Comparison of ENCODE assay signal across 28 cellular contexts in genomic region chr5:39031041-39031440, GRCh38. TPM values are rescaled to one million over a fixed set of nuclear protein-coding genes. Genes with fewer than 3 reads are reported as not detected.
A peak's percentile ranks its signal among the peaks of the same experiment; 100 is the strongest.
DNase-seq lines count a peak whose midpoint lies in the region; ATAC-seq, FAIRE-seq and TF ChIP-seq lines count a peak whose summit lies in the region.
"Had no signal": no experiment of that assay in that cellular context is flagged by ENCODE, and none has a peak within 500 bp of the region (broad histone marks: within the 10 kb centered on the region; RNA-seq: fewer than 3 reads in every experiment).

No MANE protein-coding gene starts in this region.

- intact Hi-C loops in PC-9 (cut with micrococcal nuclease; ENCODE audit: unreplicated experiment): no loop called here

- H3K4me3 Mint-ChIP-seq in activated naive CD4-positive, alpha-beta T cell treated with anti-CD3 and anti-CD28 coated beads, Interleukin-2, amount 50 U/mL, for 24 hours: no peak overlapping the region
- no peak overlapping the region for H3K4me3 Mint-ChIP-seq in immature natural killer cell
- H3K4me3 Mint-ChIP-seq: activated naive CD4-positive, alpha-beta T cell treated with anti-CD3 and anti-CD28 coated beads, Interleukin-2, amount 10 ng/mL, durations not matched to agents 7 days and 5 days; IgD-negative memory B cell; nephron had no signal

- H3K36me3 ChIP-seq in PC-9 (ENCODE audit: low read depth) (peaks cover 22% of the 10 kb centered on the region), small intestine (ENCODE audit: control insufficient read depth in 2 of 2, insufficient read depth in 2 of 2, low read length in 2 of 2) (peaks cover 0 to 2% of the 10 kb centered on the region in 2 donors)
- H3K36me3 ChIP-seq: ovary, upper lobe of right lung had no signal

- FAIRE-seq in small intestine (lab: Jason Lieb, UNC): no peak
- FAIRE-seq: A204.1, keratinocyte had no signal

- H3K4me1 ChIP-seq in PC-9 (replicated peaks; ENCODE audit: insufficient read depth): peaks cover 1% of the 10 kb centered on the region; the same call in 1 of the 2 replicates
- no peaks in the 10 kb centered on the region for H3K4me1 ChIP-seq in small intestine (ENCODE audit: control insufficient read depth in 2 of 2, insufficient read depth in 1 of 2, low read depth in 1 of 2, low read length in 1 of 2)

- TF ChIP-seq CTCF in PC-9 (conservative IDR thresholded peaks at IDR 0.05): no peak

- WGBS in small intestine, 3 donors: 26 to 73% (median 67%) methylated on average over 1 of the region's 1 CpG

- H3K27ac Mint-ChIP-seq in activated naive CD4-positive, alpha-beta T cell treated with anti-CD3 and anti-CD28 coated beads, Interleukin-2, amount 50 U/mL, for 24 hours: peak overlapping the region; percentile 25
- H3K27ac Mint-ChIP-seq in immature natural killer cell: peak overlapping the region in 5 of 6 donors; percentile 1 to 69 (median 12)
- H3K27ac Mint-ChIP-seq: activated naive CD4-positive, alpha-beta T cell treated with anti-CD3 and anti-CD28 coated beads, Interleukin-2, amount 10 ng/mL, durations not matched to agents 7 days and 5 days; nephron had no signal

- 0 out of 2 replicates have a peak overlapping the region, but pooled peaks have one; percentile 10 for H3K27ac ChIP-seq in PC-9
- H3K27ac ChIP-seq in small intestine (ENCODE audit: low read depth in 1 of 2, low read length in 1 of 2): no peak overlapping the region
- H3K27ac ChIP-seq: left ventricle myocardium inferior, ovary, skin epidermis, upper lobe of right lung had no signal

- POLR2A ChIA-PET in PC-9 (lab: Charles Lee; ENCODE audit: unreplicated experiment): interaction anchor here (0.6 kb wide), 2 partner anchors 11 to 49 kb away, joined by 5 to 6 read pairs; no protein-coding TSS in a partner anchor

- peaks cover 83% of the 10 kb centered on the region for H3K79me2 ChIP-seq in PC-9 (ENCODE audit: low read depth)

- H3K4me2 ChIP-seq in PC-9: no peak overlapping the region

- peaks cover 11% of the 10 kb centered on the region; the same call in 1 of the 2 replicates for H3K9me3 ChIP-seq in PC-9 (ENCODE audit: insufficient read depth, low read depth)
- no peaks in the 10 kb centered on the region for H3K9me3 ChIP-seq in small intestine (ENCODE audit: control insufficient read depth, low read depth)
- H3K9me3 ChIP-seq: ovary had no signal

- peaks cover 30% of the 10 kb centered on the region for H3K36me3 Mint-ChIP-seq in activated naive CD4-positive, alpha-beta T cell treated with anti-CD3 and anti-CD28 coated beads, Interleukin-2, amount 50 U/mL, for 24 hours
- H3K36me3 Mint-ChIP-seq in immature natural killer cell: peaks cover 6 to 8% (median 7%) of the 10 kb centered on the region in 3 donors

- CTCF ChIA-PET in PC-9 (lab: Charles Lee): no interaction called here

- H3K9me3 Mint-ChIP-seq in activated naive CD4-positive, alpha-beta T cell treated with anti-CD3 and anti-CD28 coated beads, Interleukin-2, amount 50 U/mL, for 24 hours: no peaks in the 10 kb centered on the region
- H3K9me3 Mint-ChIP-seq in immature natural killer cell: peaks cover 2 to 6% (median 5%) of the 10 kb centered on the region in 6 donors

- H3K4me1 Mint-ChIP-seq in activated naive CD4-positive, alpha-beta T cell treated with anti-CD3 and anti-CD28 coated beads, Interleukin-2, amount 50 U/mL, for 24 hours: peaks cover 59% of the 10 kb centered on the region
- H3K4me1 Mint-ChIP-seq in immature natural killer cell: peaks cover 59 to 81% of the 10 kb centered on the region in 2 donors
- H3K4me1 Mint-ChIP-seq: nephron had no signal

- no peaks in the 10 kb centered on the region for H3K27me3 ChIP-seq in PC-9 (ENCODE audit: insufficient read depth, low read depth)
- H3K27me3 ChIP-seq in small intestine (ENCODE audit: control insufficient read depth in 2 of 2, insufficient read depth in 2 of 2, low read length in 2 of 2): no peaks in the 10 kb centered on the region
- H3K27me3 ChIP-seq: ovary, upper lobe of right lung had no signal

- H4K20me1 ChIP-seq in PC-9 (ENCODE audit: insufficient read depth): peaks cover 28% of the 10 kb centered on the region; the same call in 1 of the 2 replicates

- no peaks in the 10 kb centered on the region for H3K27me3 Mint-ChIP-seq in activated naive CD4-positive, alpha-beta T cell treated with anti-CD3 and anti-CD28 coated beads, Interleukin-2, amount 50 U/mL, for 24 hours
- peaks cover 0 to 1% (median 0%) of the 10 kb centered on the region in 3 donors for H3K27me3 Mint-ChIP-seq in immature natural killer cell (ENCODE audit: low read depth in 3 of 3)
- H3K27me3 Mint-ChIP-seq: activated naive CD4-positive, alpha-beta T cell treated with anti-CD3 and anti-CD28 coated beads, Interleukin-2, amount 10 ng/mL, durations not matched to agents 7 days and 5 days; IgD-negative memory B cell had no signal

- DNase-seq in activated naive CD4-positive, alpha-beta T cell treated with anti-CD3 and anti-CD28 coated beads, Interleukin-2, amount 50 U/mL, for 16 hours: no peak
- DNase-seq in PC-9 (no peak), immature natural killer cell (no peak), small intestine (peak; percentile 11), T-helper 9 cell (no peak), epidermal melanocyte (ENCODE audit: insufficient read length, low spot score) (no peak)
- DNase-seq: activated naive CD4-positive, alpha-beta T cell treated with anti-CD3 and anti-CD28 coated beads, Interleukin-2, amount 10 ng/mL, durations not matched to agents 7 days and 5 days; aorta; cortex of kidney; effector memory CD4-positive, alpha-beta T cell; left ventricle myocardium inferior; NCI-H146; NCI-H2107; NCI-H446; NCI-H774; ovary; retina; SHP77 treated with DMSO at 0.1 percent for 48 hours; stimulated activated naive CD4-positive, alpha-beta T cell treated with Interleukin-2 at 50 U/mL for 16 hours; T1000; upper lobe of right lung had no signal

- no peaks in the 10 kb centered on the region for H3K9me2 ChIP-seq in PC-9 (ENCODE audit: insufficient read depth)

- no peak overlapping the region for H2AFZ ChIP-seq in PC-9

- peaks cover 21% of the 10 kb centered on the region for H3F3A ChIP-seq in PC-9 (ENCODE audit: insufficient read depth, low read depth)

- H3K4me3 ChIP-seq in PC-9: no peak overlapping the region
- H3K4me3 ChIP-seq in small intestine (ENCODE audit: low read depth in 1 of 2, low read length in 2 of 2): no peak overlapping the region
- H3K4me3 ChIP-seq: left ventricle myocardium inferior, ovary, skin epidermis, upper lobe of right lung had no signal

- no TSS peak for BruUV-seq in PC-9 (replicated peaks; lab: Mats Ljungman, UMichigan)

- no peak for ATAC-seq in HG03135 (IDR thresholded peaks at IDR 0.05; ENCODE audit: unreplicated experiment)
- ATAC-seq: upper lobe of right lung had no signal

RNA-seq across cellular contexts. Expression of gene RICTOR, which starts 43.2 kb away (rescaled TPM):
- total RNA-seq in PC-9 (2021): 103 and 121 TPM in 2 replicates
- polyA plus RNA-seq in immature natural killer cell (10 to 100 TPM in 1 of 3 donors, 1 to 10 TPM in 2; 6.7 to 14.0 (median 7.4) TPM), small intestine (1 to 10 TPM; 2.4 to 3.6 (median 3.1) TPM)
